1 cellular context compared by ENCODE assay signal in the genomic region with DNA sequence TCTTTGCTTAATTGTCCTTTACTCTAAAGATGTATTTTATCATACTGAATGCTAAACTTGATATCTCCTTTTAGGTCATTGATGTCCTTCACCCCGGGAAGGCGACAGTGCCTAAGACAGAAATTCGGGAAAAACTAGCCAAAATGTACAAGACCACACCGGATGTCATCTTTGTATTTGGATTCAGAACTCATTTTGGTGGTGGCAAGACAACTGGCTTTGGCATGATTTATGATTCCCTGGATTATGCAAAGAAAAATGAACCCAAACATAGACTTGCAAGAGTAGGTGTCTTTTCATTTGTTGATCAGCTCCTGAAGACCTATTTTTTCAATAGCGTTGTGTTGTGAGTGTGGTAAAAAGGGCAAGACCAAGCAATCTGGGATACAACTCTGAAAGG.
TF ChIP-seq lines count a peak whose summit lies in the region.

No MANE protein-coding gene starts in this region.

TF ChIP-seq in K562, 482 proteins besides CTCF, POLR2A, EP300 and RAD21 (continued from another document and continues in another):
- TF ChIP-seq CC2D1A (IDR thresholded peaks at IDR 0.05) (no peak), SMARCA5 (IDR thresholded peaks at IDR 0.05) (no peak), NBN (IDR thresholded peaks at IDR 0.05; ENCODE audit: low read depth) (no peak), FOXJ3 (CRISPR knock-in tag; IDR thresholded peaks at IDR 0.05) (no peak), RBM34 (IDR thresholded peaks at IDR 0.05; ENCODE audit: borderline replicate concordance, insufficient read depth, low read length) (no peak), PHF8 (IDR thresholded peaks at IDR 0.05; ENCODE audit: borderline replicate concordance, low read length) (no peak), XRCC5 (IDR thresholded peaks at IDR 0.05; ENCODE audit: low read depth, low read length) (0 out of 2 replicates have a peak, but pooled peaks have one; percentile 11), ZNF408 (CRISPR knock-in tag; IDR thresholded peaks at IDR 0.05; ENCODE audit: low read depth) (no peak), ZNF324 (CRISPR knock-in tag; IDR thresholded peaks at IDR 0.05) (no peak), ERF (CRISPR knock-in tag; IDR thresholded peaks at IDR 0.05) (no peak), POLR2G (IDR thresholded peaks at IDR 0.05; ENCODE audit: low read depth, low read length) (no peak), ZNF75A (CRISPR knock-in tag; IDR thresholded peaks at IDR 0.05) (no peak), SMARCA4 (IDR thresholded peaks at IDR 0.05) (0 out of 2 replicates have a peak, but pooled peaks have one; percentile 3), ZBTB7A (IDR thresholded peaks at IDR 0.05; ENCODE audit: borderline replicate concordance, control insufficient read depth, low read depth, low read length) (no peak), YY1 (IDR thresholded peaks at IDR 0.05; ENCODE audit: borderline replicate concordance in 1 of 3, control insufficient read depth in 1 of 3, extremely low read depth in 1 of 3, insufficient read depth in 3 of 3, insufficient read length in 1 of 3, insufficient replicate concordance in 2 of 3, low read depth in 1 of 3, low read length in 2 of 3) (no peak), FOXM1 (IDR thresholded peaks at IDR 0.05; ENCODE audit: low read depth) (no peak), FOXM1 (CRISPR knock-in tag; IDR thresholded peaks at IDR 0.05; ENCODE audit: low read depth) (no peak), ELF4 (CRISPR knock-in tag; IDR thresholded peaks at IDR 0.05) (no peak), THRAP3 (IDR thresholded peaks at IDR 0.05; ENCODE audit: borderline replicate concordance) (no peak), MEIS2 (IDR thresholded peaks at IDR 0.05; ENCODE audit: partially characterized antibody) (peak; percentile 51), GABPA (tag; conservative IDR thresholded peaks at IDR 0.05; ENCODE audit: low read depth) (no peak), XRCC3 (IDR thresholded peaks at IDR 0.05) (no peak), SMC3 (conservative IDR thresholded peaks at IDR 0.05; ENCODE audit: insufficient read depth, low read depth, low read length) (no peak), NR2C2 (CRISPR knock-in tag; IDR thresholded peaks at IDR 0.05) (no peak), NR2C2 (tag; IDR thresholded peaks at IDR 0.05) (no peak), RBFOX2 (IDR thresholded peaks at IDR 0.05; ENCODE audit: low read depth, low read length) (0 out of 2 replicates have a peak, but pooled peaks have one; percentile 10), ZNF707 (CRISPR knock-in tag; conservative IDR thresholded peaks at IDR 0.05) (no peak), ZNF3 (CRISPR knock-in tag; IDR thresholded peaks at IDR 0.05) (no peak), CSDE1 (IDR thresholded peaks at IDR 0.05) (no peak)
- TF ChIP-seq, protein P1, sequence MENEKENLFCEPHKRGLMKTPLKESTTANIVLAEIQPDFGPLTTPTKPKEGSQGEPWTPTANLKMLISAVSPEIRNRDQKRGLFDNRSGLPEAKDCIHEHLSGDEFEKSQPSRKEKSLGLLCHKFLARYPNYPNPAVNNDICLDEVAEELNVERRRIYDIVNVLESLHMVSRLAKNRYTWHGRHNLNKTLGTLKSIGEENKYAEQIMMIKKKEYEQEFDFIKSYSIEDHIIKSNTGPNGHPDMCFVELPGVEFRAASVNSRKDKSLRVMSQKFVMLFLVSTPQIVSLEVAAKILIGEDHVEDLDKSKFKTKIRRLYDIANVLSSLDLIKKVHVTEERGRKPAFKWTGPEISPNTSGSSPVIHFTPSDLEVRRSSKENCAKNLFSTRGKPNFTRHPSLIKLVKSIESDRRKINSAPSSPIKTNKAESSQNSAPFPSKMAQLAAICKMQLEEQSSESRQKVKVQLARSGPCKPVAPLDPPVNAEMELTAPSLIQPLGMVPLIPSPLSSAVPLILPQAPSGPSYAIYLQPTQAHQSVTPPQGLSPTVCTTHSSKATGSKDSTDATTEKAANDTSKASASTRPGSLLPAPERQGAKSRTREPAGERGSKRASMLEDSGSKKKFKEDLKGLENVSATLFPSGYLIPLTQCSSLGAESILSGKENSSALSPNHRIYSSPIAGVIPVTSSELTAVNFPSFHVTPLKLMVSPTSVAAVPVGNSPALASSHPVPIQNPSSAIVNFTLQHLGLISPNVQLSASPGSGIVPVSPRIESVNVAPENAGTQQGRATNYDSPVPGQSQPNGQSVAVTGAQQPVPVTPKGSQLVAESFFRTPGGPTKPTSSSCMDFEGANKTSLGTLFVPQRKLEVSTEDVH (IDR thresholded peaks at IDR 0.05; ENCODE audit: low read depth, partially characterized antibody) = no peak
- TF ChIP-seq, protein P2, sequence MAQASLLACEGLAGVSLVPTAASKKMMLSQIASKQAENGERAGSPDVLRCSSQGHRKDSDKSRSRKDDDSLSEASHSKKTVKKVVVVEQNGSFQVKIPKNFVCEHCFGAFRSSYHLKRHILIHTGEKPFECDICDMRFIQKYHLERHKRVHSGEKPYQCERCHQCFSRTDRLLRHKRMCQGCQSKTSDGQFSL (CRISPR knock-in tag; IDR thresholded peaks at IDR 0.05) = no peak
- TF ChIP-seq, protein P2 (tag; IDR thresholded peaks at IDR 0.05) = no peak
- TF ChIP-seq, protein P3, sequence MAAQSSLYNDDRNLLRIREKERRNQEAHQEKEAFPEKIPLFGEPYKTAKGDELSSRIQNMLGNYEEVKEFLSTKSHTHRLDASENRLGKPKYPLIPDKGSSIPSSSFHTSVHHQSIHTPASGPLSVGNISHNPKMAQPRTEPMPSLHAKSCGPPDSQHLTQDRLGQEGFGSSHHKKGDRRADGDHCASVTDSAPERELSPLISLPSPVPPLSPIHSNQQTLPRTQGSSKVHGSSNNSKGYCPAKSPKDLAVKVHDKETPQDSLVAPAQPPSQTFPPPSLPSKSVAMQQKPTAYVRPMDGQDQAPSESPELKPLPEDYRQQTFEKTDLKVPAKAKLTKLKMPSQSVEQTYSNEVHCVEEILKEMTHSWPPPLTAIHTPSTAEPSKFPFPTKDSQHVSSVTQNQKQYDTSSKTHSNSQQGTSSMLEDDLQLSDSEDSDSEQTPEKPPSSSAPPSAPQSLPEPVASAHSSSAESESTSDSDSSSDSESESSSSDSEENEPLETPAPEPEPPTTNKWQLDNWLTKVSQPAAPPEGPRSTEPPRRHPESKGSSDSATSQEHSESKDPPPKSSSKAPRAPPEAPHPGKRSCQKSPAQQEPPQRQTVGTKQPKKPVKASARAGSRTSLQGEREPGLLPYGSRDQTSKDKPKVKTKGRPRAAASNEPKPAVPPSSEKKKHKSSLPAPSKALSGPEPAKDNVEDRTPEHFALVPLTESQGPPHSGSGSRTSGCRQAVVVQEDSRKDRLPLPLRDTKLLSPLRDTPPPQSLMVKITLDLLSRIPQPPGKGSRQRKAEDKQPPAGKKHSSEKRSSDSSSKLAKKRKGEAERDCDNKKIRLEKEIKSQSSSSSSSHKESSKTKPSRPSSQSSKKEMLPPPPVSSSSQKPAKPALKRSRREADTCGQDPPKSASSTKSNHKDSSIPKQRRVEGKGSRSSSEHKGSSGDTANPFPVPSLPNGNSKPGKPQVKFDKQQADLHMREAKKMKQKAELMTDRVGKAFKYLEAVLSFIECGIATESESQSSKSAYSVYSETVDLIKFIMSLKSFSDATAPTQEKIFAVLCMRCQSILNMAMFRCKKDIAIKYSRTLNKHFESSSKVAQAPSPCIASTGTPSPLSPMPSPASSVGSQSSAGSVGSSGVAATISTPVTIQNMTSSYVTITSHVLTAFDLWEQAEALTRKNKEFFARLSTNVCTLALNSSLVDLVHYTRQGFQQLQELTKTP (IDR thresholded peaks at IDR 0.05; ENCODE audit: low read depth in 1 of 2, partially characterized antibody in 2 of 2) = no peak
- TF ChIP-seq, protein P4, sequence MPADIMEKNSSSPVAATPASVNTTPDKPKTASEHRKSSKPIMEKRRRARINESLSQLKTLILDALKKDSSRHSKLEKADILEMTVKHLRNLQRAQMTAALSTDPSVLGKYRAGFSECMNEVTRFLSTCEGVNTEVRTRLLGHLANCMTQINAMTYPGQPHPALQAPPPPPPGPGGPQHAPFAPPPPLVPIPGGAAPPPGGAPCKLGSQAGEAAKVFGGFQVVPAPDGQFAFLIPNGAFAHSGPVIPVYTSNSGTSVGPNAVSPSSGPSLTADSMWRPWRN (IDR thresholded peaks at IDR 0.05; ENCODE audit: low read depth) = no peak
- TF ChIP-seq, protein P5, sequence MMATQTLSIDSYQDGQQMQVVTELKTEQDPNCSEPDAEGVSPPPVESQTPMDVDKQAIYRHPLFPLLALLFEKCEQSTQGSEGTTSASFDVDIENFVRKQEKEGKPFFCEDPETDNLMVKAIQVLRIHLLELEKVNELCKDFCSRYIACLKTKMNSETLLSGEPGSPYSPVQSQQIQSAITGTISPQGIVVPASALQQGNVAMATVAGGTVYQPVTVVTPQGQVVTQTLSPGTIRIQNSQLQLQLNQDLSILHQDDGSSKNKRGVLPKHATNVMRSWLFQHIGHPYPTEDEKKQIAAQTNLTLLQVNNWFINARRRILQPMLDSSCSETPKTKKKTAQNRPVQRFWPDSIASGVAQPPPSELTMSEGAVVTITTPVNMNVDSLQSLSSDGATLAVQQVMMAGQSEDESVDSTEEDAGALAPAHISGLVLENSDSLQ (IDR thresholded peaks at IDR 0.05) = 0 out of 2 replicates have a peak, but pooled peaks have one; percentile 15
- TF ChIP-seq, protein P6, sequence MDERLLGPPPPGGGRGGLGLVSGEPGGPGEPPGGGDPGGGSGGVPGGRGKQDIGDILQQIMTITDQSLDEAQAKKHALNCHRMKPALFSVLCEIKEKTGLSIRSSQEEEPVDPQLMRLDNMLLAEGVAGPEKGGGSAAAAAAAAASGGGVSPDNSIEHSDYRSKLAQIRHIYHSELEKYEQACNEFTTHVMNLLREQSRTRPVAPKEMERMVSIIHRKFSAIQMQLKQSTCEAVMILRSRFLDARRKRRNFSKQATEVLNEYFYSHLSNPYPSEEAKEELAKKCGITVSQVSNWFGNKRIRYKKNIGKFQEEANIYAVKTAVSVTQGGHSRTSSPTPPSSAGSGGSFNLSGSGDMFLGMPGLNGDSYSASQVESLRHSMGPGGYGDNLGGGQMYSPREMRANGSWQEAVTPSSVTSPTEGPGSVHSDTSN (CRISPR knock-in tag; IDR thresholded peaks at IDR 0.05; ENCODE audit: low read depth) = no peak
- TF ChIP-seq, protein P6 (tag; conservative IDR thresholded peaks at IDR 0.05; ENCODE audit: low read depth) = 0 out of 2 replicates have a peak, but pooled peaks have one; percentile 34
- TF ChIP-seq, protein P7, sequence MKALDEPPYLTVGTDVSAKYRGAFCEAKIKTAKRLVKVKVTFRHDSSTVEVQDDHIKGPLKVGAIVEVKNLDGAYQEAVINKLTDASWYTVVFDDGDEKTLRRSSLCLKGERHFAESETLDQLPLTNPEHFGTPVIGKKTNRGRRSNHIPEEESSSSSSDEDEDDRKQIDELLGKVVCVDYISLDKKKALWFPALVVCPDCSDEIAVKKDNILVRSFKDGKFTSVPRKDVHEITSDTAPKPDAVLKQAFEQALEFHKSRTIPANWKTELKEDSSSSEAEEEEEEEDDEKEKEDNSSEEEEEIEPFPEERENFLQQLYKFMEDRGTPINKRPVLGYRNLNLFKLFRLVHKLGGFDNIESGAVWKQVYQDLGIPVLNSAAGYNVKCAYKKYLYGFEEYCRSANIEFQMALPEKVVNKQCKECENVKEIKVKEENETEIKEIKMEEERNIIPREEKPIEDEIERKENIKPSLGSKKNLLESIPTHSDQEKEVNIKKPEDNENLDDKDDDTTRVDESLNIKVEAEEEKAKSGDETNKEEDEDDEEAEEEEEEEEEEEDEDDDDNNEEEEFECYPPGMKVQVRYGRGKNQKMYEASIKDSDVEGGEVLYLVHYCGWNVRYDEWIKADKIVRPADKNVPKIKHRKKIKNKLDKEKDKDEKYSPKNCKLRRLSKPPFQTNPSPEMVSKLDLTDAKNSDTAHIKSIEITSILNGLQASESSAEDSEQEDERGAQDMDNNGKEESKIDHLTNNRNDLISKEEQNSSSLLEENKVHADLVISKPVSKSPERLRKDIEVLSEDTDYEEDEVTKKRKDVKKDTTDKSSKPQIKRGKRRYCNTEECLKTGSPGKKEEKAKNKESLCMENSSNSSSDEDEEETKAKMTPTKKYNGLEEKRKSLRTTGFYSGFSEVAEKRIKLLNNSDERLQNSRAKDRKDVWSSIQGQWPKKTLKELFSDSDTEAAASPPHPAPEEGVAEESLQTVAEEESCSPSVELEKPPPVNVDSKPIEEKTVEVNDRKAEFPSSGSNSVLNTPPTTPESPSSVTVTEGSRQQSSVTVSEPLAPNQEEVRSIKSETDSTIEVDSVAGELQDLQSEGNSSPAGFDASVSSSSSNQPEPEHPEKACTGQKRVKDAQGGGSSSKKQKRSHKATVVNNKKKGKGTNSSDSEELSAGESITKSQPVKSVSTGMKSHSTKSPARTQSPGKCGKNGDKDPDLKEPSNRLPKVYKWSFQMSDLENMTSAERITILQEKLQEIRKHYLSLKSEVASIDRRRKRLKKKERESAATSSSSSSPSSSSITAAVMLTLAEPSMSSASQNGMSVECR (CRISPR knock-in tag; IDR thresholded peaks at IDR 0.05) = no peak
- TF ChIP-seq, protein P8, sequence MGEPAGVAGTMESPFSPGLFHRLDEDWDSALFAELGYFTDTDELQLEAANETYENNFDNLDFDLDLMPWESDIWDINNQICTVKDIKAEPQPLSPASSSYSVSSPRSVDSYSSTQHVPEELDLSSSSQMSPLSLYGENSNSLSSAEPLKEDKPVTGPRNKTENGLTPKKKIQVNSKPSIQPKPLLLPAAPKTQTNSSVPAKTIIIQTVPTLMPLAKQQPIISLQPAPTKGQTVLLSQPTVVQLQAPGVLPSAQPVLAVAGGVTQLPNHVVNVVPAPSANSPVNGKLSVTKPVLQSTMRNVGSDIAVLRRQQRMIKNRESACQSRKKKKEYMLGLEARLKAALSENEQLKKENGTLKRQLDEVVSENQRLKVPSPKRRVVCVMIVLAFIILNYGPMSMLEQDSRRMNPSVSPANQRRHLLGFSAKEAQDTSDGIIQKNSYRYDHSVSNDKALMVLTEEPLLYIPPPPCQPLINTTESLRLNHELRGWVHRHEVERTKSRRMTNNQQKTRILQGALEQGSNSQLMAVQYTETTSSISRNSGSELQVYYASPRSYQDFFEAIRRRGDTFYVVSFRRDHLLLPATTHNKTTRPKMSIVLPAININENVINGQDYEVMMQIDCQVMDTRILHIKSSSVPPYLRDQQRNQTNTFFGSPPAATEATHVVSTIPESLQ (CRISPR knock-in tag; IDR thresholded peaks at IDR 0.05) = no peak
- TF ChIP-seq, protein P9, sequence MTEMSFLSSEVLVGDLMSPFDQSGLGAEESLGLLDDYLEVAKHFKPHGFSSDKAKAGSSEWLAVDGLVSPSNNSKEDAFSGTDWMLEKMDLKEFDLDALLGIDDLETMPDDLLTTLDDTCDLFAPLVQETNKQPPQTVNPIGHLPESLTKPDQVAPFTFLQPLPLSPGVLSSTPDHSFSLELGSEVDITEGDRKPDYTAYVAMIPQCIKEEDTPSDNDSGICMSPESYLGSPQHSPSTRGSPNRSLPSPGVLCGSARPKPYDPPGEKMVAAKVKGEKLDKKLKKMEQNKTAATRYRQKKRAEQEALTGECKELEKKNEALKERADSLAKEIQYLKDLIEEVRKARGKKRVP (CRISPR knock-in tag; IDR thresholded peaks at IDR 0.05) = no peak
